Comparison of ENCODE assay signal across 8 cellular contexts in genomic region chr14:24146978-24147760, GRCh38. TPM values are rescaled to one million over a fixed set of nuclear protein-coding genes. Genes with fewer than 3 reads are reported as not detected.
A peak's percentile ranks its signal among the peaks of the same experiment; 100 is the strongest.
DNase-seq lines count a peak whose midpoint lies in the region; TF ChIP-seq lines count a peak whose summit lies in the region.

Gene RNF31 (plus strand): TSS chr14:24147498. CDS start chr14:24147699, 201 bp downstream.

- TF ChIP-seq CTCF in fibroblast of the aortic adventitia (IDR thresholded peaks at IDR 0.05; ENCODE audit: insufficient read depth, low read length): no peak
- no peak for TF ChIP-seq CTCF in neural cell (IDR thresholded peaks at IDR 0.05; ENCODE audit: poor library complexity, severe bottlenecking)
- TF ChIP-seq CTCF in stomach (IDR thresholded peaks at IDR 0.05): no peak

- no peak for TF ChIP-seq POLR2A in stomach (IDR thresholded peaks at IDR 0.05)

- peak; percentile 99 for DNase-seq in ELF-1 (ENCODE audit: low read depth, low spot score)
- peak; percentile 99 for DNase-seq in H7
- peak; percentile 98 for DNase-seq in M059J (ENCODE audit: low read depth)
- peak; percentile 99 for DNase-seq in SHP77 (lab: John Stamatoyannopoulos, UW)
- peak; percentile 97 for DNase-seq in activated effector memory CD4-positive, alpha-beta T cell treated with Interleukin-2 at 50 U/mL for 16 hours
- peak; percentile 98 for DNase-seq in fibroblast of the aortic adventitia (ENCODE audit: low read depth)
- peak; percentile 98 for DNase-seq in stomach

- WGBS in stomach, 5 donors: 0 to 1% (median 0%) methylated on average over 38 to 57 of the region's 57 CpGs

- peaks cover 27 to 64% (median 50%) of the 10 kb centered on the region in 4 donors for H3K4me1 ChIP-seq in stomach

- peaks cover 34% of the 10 kb centered on the region for H3K36me3 ChIP-seq in H7 (replicated peaks; ENCODE audit: control insufficient read depth, insufficient read depth, low read length)
- no peaks in the 10 kb centered on the region for H3K36me3 ChIP-seq in neural cell (ENCODE audit: insufficient read depth, low read length)
- H3K36me3 ChIP-seq in stomach: peaks cover 22 to 53% (median 50%) of the 10 kb centered on the region in 4 donors

- no peaks in the 10 kb centered on the region for H3K9me2 ChIP-seq in neural cell (ENCODE audit: insufficient read depth, low read length)

- TF ChIP-seq EP300 in neural cell (conservative IDR thresholded peaks at IDR 0.05; ENCODE audit: poor library complexity, severe bottlenecking) (no peak), stomach (IDR thresholded peaks at IDR 0.05) (no peak)

- H3K27ac ChIP-seq in neural cell (ENCODE audit: low read length) (peak within 1 kb of the TSS; percentile 79), stomach (peak within 1 kb of the TSS; percentile 91 to 98 (median 97))

- H3K4me3 ChIP-seq in H7 (ENCODE audit: insufficient read depth, low read depth, low read length): peak within 1 kb of the TSS; percentile 84
- peak within 1 kb of the TSS; percentile 95 for H3K4me3 ChIP-seq in fibroblast of the aortic adventitia (ENCODE audit: low read depth, low read length)
- H3K4me3 ChIP-seq in neural cell (ENCODE audit: low read length): peak within 1 kb of the TSS; percentile 97
- H3K4me3 ChIP-seq in stomach: peak within 1 kb of the TSS; percentile 76 to 96 (median 88)

- H3F3A ChIP-seq in neural cell (ENCODE audit: insufficient read depth, low read length, poor library complexity, severe bottlenecking): no peaks in the 10 kb centered on the region

- H3K9ac ChIP-seq in neural cell (ENCODE audit: low read length): peak within 1 kb of the TSS; percentile 79

- intact Hi-C loops in stomach (cut with DNase I; ENCODE audit: low total_unique reads): no loop called here

- H3K9me3 ChIP-seq in neural cell (ENCODE audit: low read length) (no peaks in the 10 kb centered on the region), stomach (no peaks in the 10 kb centered on the region)

- H4K20me1 ChIP-seq in neural cell (ENCODE audit: insufficient read depth): no peaks in the 10 kb centered on the region

- H3K4me2 ChIP-seq in neural cell (ENCODE audit: low read length): peak within 1 kb of the TSS; percentile 84

- peak within 1 kb of the TSS; percentile 95 for H2AFZ ChIP-seq in neural cell (ENCODE audit: low read depth, low read length)

- H3K79me2 ChIP-seq in neural cell (replicated peaks; ENCODE audit: insufficient read depth, low read length): peaks cover 9% of the 10 kb centered on the region

- no peak for TF ChIP-seq RAD21 in neural cell (conservative IDR thresholded peaks at IDR 0.05)

- no peaks in the 10 kb centered on the region for H3K27me3 ChIP-seq in H7 (ENCODE audit: control insufficient read depth, insufficient read depth, low read length)
- H3K27me3 ChIP-seq in neural cell (ENCODE audit: insufficient read depth, low read depth, low read length): no peaks in the 10 kb centered on the region
- no peaks in the 10 kb centered on the region for H3K27me3 ChIP-seq in stomach

TF ChIP-seq in neural cell, 6 proteins besides CTCF, POLR2A, EP300 and RAD21:
- TF ChIP-seq TAF1 (IDR thresholded peaks at IDR 0.05; ENCODE audit: low read depth) (peak; percentile 16), REST (IDR thresholded peaks at IDR 0.05; ENCODE audit: borderline replicate concordance) (peak; percentile 53), MXI1 (conservative IDR thresholded peaks at IDR 0.05; ENCODE audit: poor library complexity, severe bottlenecking) (peak; percentile 58), SMC3 (conservative IDR thresholded peaks at IDR 0.05; ENCODE audit: poor library complexity) (no peak), POLR2AphosphoS5 (IDR thresholded peaks at IDR 0.05) (peak; percentile 58), EZH2 (IDR thresholded peaks at IDR 0.05; ENCODE audit: borderline replicate concordance, insufficient read depth, low read length, poor library complexity, severe bottlenecking) (no peak)

RNA-seq across cellular contexts. Expression of gene RNF31, which starts in this region (rescaled TPM):
- 67.7 and 75.0 TPM in 2 replicates for total RNA-seq in H7 (2014; rRNA removed; shearing (Covaris generic))
- total RNA-seq in M059J (2014; rRNA removed; shearing (Covaris generic)): 64.9 and 68.0 TPM in 2 replicates
- total RNA-seq in fibroblast of the aortic adventitia (ENCODE audit: low replicate concordance) (51.1 and 165 TPM in 2 replicates), stomach (100 to 1,000 TPM in 2 of 5 donors, 10 to 100 TPM in 3; 53.2 to 523 (median 94.2) TPM)
- polyA plus RNA-seq in neural cell (69.6 and 98.7 TPM in 2 replicates), stomach (10 to 100 TPM; 64.0 to 88.7 (median 68.6) TPM)
- 40.2 and 42.1 TPM in 2 replicates for polyA minus RNA-seq in neural cell

Comparison
In these comparisons a context has a peak if more than half of its experiments do, and no peak if none do; other contexts are left out.
1. Peak in every context shown above with its lines: DNase-seq, H3K4me3 ChIP-seq and H3K27ac ChIP-seq.